In the genomic region with DNA sequence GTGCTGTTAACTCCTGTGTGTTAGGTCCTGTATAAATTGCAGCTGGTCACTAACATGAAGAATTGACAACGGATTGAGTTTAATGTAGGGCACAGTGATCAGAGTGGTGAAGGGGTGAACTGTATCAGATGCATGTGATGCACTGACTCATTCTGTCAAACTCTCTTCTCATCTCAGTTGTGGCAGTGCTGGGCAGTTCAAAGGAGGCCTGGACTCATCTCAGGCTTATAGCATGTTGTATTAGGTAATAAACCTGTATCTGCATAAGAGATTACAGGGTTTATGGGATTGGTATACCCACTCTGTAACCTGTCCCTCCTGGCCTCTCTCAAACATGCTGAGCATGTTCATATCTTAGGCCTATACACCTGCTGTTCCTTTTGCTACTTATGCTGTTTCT, we compare ENCODE assay signal across 20 cellular contexts. TPM values are rescaled to one million over a fixed set of nuclear protein-coding genes. Genes with fewer than 3 reads are reported as not detected.
DNase-seq lines count a peak whose midpoint lies in the region; ATAC-seq, FAIRE-seq and TF ChIP-seq lines count a peak whose summit lies in the region.
"Had no signal": no experiment of that assay in that cellular context is flagged by ENCODE, and none has a peak within 500 bp of the region (broad histone marks: within the 10 kb centered on the region; RNA-seq: fewer than 3 reads in every experiment).

No MANE protein-coding gene starts in this region.

- CTCF ChIA-PET in CD4-positive, alpha-beta memory T cell (lab: Charles Lee; ENCODE audit: partially characterized antibody): interaction anchor here (2.8 kb wide), 1 partner anchor 30 kb away, joined by 7 read pairs; the partner anchor contains the start of gene GBP1

- H3K27ac Mint-ChIP-seq in CD4-positive, alpha-beta memory T cell: peak overlapping the region in 5 of 7 donors; percentile 15 to 83 (median 77)
- H3K27ac Mint-ChIP-seq: CD14-positive monocyte had no signal

- POLR2A ChIA-PET in CD4-positive, alpha-beta memory T cell (lab: Charles Lee; ENCODE audit: partially characterized antibody): interaction anchor here (1.0 to 3.4 kb wide), 8 partner anchors 8 to 241 kb away, joined by 3 to 35 read pairs (median 7); partner anchors contain the start of genes GBP1 and GBP3

- no peak for TF ChIP-seq CTCF in foreskin keratinocyte (conservative IDR thresholded peaks at IDR 0.05)

- H3K27ac ChIP-seq in CD4-positive, alpha-beta memory T cell (ENCODE audit: low read depth, low read length): no peak overlapping the region
- no peak overlapping the region for H3K27ac ChIP-seq in foreskin keratinocyte
- H3K27ac ChIP-seq: SJSA1 had no signal

- H3K27me3 Mint-ChIP-seq in CD4-positive, alpha-beta memory T cell: no peaks in the 10 kb centered on the region

- H3K9me3 Mint-ChIP-seq in CD4-positive, alpha-beta memory T cell: peaks cover 0 to 21% (median 6%) of the 10 kb centered on the region in 8 donors

- H3K27me3 ChIP-seq in CD4-positive, alpha-beta memory T cell (ENCODE audit: insufficient read depth, low read length): no peaks in the 10 kb centered on the region
- no peaks in the 10 kb centered on the region for H3K27me3 ChIP-seq in foreskin keratinocyte
- H3K27me3 ChIP-seq: SJSA1 had no signal

- no peaks in the 10 kb centered on the region for H3K9me3 ChIP-seq in CD4-positive, alpha-beta memory T cell (ENCODE audit: control insufficient read depth in 1 of 2, low read length in 2 of 2)
- H3K9me3 ChIP-seq: SJSA1 had no signal

- H3K4me3 ChIP-seq in CD4-positive, alpha-beta memory T cell (ENCODE audit: low read length in 2 of 2): no peak overlapping the region
- H3K4me3 ChIP-seq: SJSA1 had no signal

- ATAC-seq in foreskin keratinocyte: peak; percentile 20
- ATAC-seq in stimulated activated naive CD8-positive, alpha-beta T cell treated with anti-CD3 and anti-CD28 coated beads, Interleukin-15, Interleukin-2, amounts not matched to agents 100 U/mL and 50 U/mL, for 24 hours: peak; percentile 46
- no peak for ATAC-seq in Right ventricle myocardium superior (ENCODE audit: poor library complexity)
- ATAC-seq: Panc1 had no signal

- peak overlapping the region in 2 of 8 donors; percentile 57 to 83 for H3K4me3 Mint-ChIP-seq in CD4-positive, alpha-beta memory T cell
- H3K4me3 Mint-ChIP-seq: CD14-positive monocyte had no signal

- peaks cover 46 to 79% (median 62%) of the 10 kb centered on the region in 4 donors for H3K4me1 Mint-ChIP-seq in CD4-positive, alpha-beta memory T cell

- TF ChIP-seq POLR2A in GM12892 (IDR thresholded peaks at IDR 0.05; ENCODE audit: low read depth, low read length): no peak

- H3K36me3 ChIP-seq in CD4-positive, alpha-beta memory T cell (ENCODE audit: insufficient read depth, low read length): no peaks in the 10 kb centered on the region
- H3K36me3 ChIP-seq: SJSA1 had no signal

- intact Hi-C loops in CD4-positive, alpha-beta memory T cell (cut with micrococcal nuclease): loop anchor here (2.0 kb wide), 1 partner anchor 30 kb away; the partner anchor contains the start of gene GBP1
- intact Hi-C loops in Right ventricle myocardium superior (cut with DNase I): no loop called here

- no peak for DNase-seq in CD4-positive, alpha-beta memory T cell
- DNase-seq in GM12892 (ENCODE audit: insufficient read length) (no peak), foreskin keratinocyte (no peak), A172 (ENCODE audit: low spot score) (no peak), Right ventricle myocardium superior (no peak), NCI-H1417 (lab: John Stamatoyannopoulos, UW) (no peak)
- DNase-seq in stimulated activated naive CD8-positive, alpha-beta T cell treated with anti-CD3 and anti-CD28 coated beads, Interleukin-15, Interleukin-2, amounts not matched to agents 100 U/mL and 50 U/mL, for 24 hours: no peak
- DNase-seq: AML-193, Calu3, DMS53, KBM-7, NCI-H1105, NCI-H1694, NCI-H2081 treated with DMSO at 0.1 percent for 48 hours had no signal

- H3K36me3 Mint-ChIP-seq in CD4-positive, alpha-beta memory T cell: peaks cover 3 to 11% of the 10 kb centered on the region in 2 donors
- H3K36me3 Mint-ChIP-seq: CD14-positive monocyte had no signal

- peak; percentile 27 for FAIRE-seq in GM12892 (lab: Jason Lieb, UNC)
- FAIRE-seq: GM12891, H54, HepG2 had no signal

- peaks cover 34% of the 10 kb centered on the region for H3K4me1 ChIP-seq in CD4-positive, alpha-beta memory T cell (ENCODE audit: insufficient read depth, low read length)
- H3K4me1 ChIP-seq in foreskin keratinocyte: no peaks in the 10 kb centered on the region
- H3K4me1 ChIP-seq: SJSA1 had no signal

RNA-seq across cellular contexts. Expression of gene GBP3, which starts 12.4 kb away (rescaled TPM):
- total RNA-seq in CD4-positive, alpha-beta memory T cell: 10 to 100 TPM; 51.8 to 54.1 TPM
- polyA plus RNA-seq in CD4-positive, alpha-beta memory T cell: 10 to 100 TPM in 1 of 2 donors, 1 to 10 TPM in 1; 6.4 to 10.2 TPM
- 1.2 TPM for polyA plus RNA-seq in GM12892 (2012; ENCODE audit: missing spikeins)
- total RNA-seq in foreskin keratinocyte: 19.6 and 32.8 TPM in 2 replicates
- 7.7 and 15.3 TPM in 2 replicates for polyA plus RNA-seq in foreskin keratinocyte
- 1.7 and 4.8 TPM in 2 replicates for total RNA-seq in A172 (2014; rRNA removed; shearing (Covaris generic))
- 6.6 TPM for total RNA-seq in Right ventricle myocardium superior

RNA-seq across cellular contexts. Expression of gene GBP1, which starts 29.9 kb away (rescaled TPM):
- total RNA-seq in CD4-positive, alpha-beta memory T cell: 10 to 100 TPM; 74.1 to 74.2 TPM
- 10 to 100 TPM; 54.3 to 66.0 TPM for polyA plus RNA-seq in CD4-positive, alpha-beta memory T cell
- 22.3 TPM for polyA plus RNA-seq in GM12892 (2012; ENCODE audit: missing spikeins)
- total RNA-seq in foreskin keratinocyte (16.8 and 17.1 TPM in 2 replicates), Right ventricle myocardium superior (5.7 TPM)
- polyA plus RNA-seq in foreskin keratinocyte: 5.7 and 6.6 TPM in 2 replicates
- 7.1 and 14.7 TPM in 2 replicates for total RNA-seq in A172 (2014; rRNA removed; shearing (Covaris generic))

RNA-seq across cellular contexts. Expression of gene KYAT3, which starts 42.7 kb away (rescaled TPM):
- 10 to 100 TPM; 30.6 to 30.7 TPM for total RNA-seq in CD4-positive, alpha-beta memory T cell
- polyA plus RNA-seq in CD4-positive, alpha-beta memory T cell: 10 to 100 TPM; 23.1 to 30.8 TPM
- 25.4 TPM for polyA plus RNA-seq in GM12892 (2012; ENCODE audit: missing spikeins)
- 22.9 and 28.0 TPM in 2 replicates for total RNA-seq in foreskin keratinocyte
- polyA plus RNA-seq in foreskin keratinocyte: 15.0 and 18.9 TPM in 2 replicates
- total RNA-seq in A172 (2014; rRNA removed; shearing (Covaris generic)): 16.4 and 20.3 TPM in 2 replicates
- 9.1 TPM for total RNA-seq in Right ventricle myocardium superior

RNA-seq across cellular contexts. Expression of gene RBMXL1, which starts 42.7 kb away (rescaled TPM):
- total RNA-seq in CD4-positive, alpha-beta memory T cell: 10 to 100 TPM; 24.7 to 25.1 TPM
- polyA plus RNA-seq in CD4-positive, alpha-beta memory T cell: 10 to 100 TPM in 1 of 2 donors, 1 to 10 TPM in 1; 5.3 to 12.0 TPM
- 8.3 TPM for polyA plus RNA-seq in GM12892 (2012; ENCODE audit: missing spikeins)
- total RNA-seq in foreskin keratinocyte (11.8 and 13.3 TPM in 2 replicates), Right ventricle myocardium superior (9.1 TPM)
- 3.3 and 4.5 TPM in 2 replicates for polyA plus RNA-seq in foreskin keratinocyte
- total RNA-seq in A172 (2014; rRNA removed; shearing (Covaris generic)): 2.2 TPM in 2 replicates
